Comparison of ENCODE assay signal across 9 cellular contexts in the genomic region with DNA sequence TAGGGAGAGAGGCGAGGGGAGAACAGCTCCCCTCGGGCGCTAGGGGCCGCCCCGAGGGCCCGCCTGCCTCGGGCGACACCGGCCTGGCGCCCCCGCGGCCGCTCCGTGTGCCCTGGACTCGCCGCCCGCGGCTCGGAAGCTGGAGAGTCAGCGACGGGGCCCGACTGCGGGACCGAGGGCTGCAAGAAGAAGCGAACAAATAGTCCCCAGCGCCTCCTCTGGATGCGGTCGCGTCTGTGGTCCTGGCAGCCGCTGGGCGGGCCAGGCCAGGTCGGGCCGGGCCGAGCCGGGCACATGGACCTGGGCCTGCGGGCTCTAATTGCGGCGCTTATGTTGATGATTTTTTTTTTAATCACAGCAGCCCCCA. TPM values are rescaled to one million over a fixed set of nuclear protein-coding genes. Genes with fewer than 3 reads are reported as not detected.
A peak's percentile ranks its signal among the peaks of the same experiment; 100 is the strongest.
DNase-seq lines count a peak whose midpoint lies in the region; ATAC-seq and TF ChIP-seq lines count a peak whose summit lies in the region.
"Had no signal": no experiment of that assay in that cellular context is flagged by ENCODE, and none has a peak within 500 bp of the region (broad histone marks: within the 10 kb centered on the region; RNA-seq: fewer than 3 reads in every experiment).

No MANE protein-coding gene starts in this region.

- H3K9me3 ChIP-seq in CD4-positive, CD25-positive, alpha-beta regulatory T cell (ENCODE audit: control insufficient read depth in 2 of 2, low read length in 2 of 2): peaks cover 2 to 7% of the 10 kb centered on the region in 2 experiments
- H3K9me3 ChIP-seq in SJCRH30 (replicated peaks): no peaks in the 10 kb centered on the region

- H3K36me3 Mint-ChIP-seq in CD4-positive, CD25-positive, alpha-beta regulatory T cell: peaks cover 3% of the 10 kb centered on the region
- H3K36me3 Mint-ChIP-seq in glutamatergic neuron (ENCODE audit: unreplicated experiment): no peaks in the 10 kb centered on the region
- H3K36me3 Mint-ChIP-seq in progenitor cell of endocrine pancreas (ENCODE audit: insufficient read depth): no peaks in the 10 kb centered on the region

- peaks cover 0 to 14% (median 3%) of the 10 kb centered on the region in 7 donors for H3K9me3 Mint-ChIP-seq in CD4-positive, CD25-positive, alpha-beta regulatory T cell
- peaks cover 13% of the 10 kb centered on the region for H3K9me3 Mint-ChIP-seq in glutamatergic neuron (ENCODE audit: unreplicated experiment)
- H3K9me3 Mint-ChIP-seq in progenitor cell of endocrine pancreas (ENCODE audit: low read depth): no peaks in the 10 kb centered on the region

- H3K27me3 ChIP-seq in CD4-positive, CD25-positive, alpha-beta regulatory T cell (ENCODE audit: control insufficient read depth, insufficient read depth, low read length): peaks cover 61% of the 10 kb centered on the region
- no peaks in the 10 kb centered on the region for H3K27me3 ChIP-seq in SJCRH30

- DNase-seq in CD4-positive, CD25-positive, alpha-beta regulatory T cell: no peak
- DNase-seq in SJCRH30: peak in 1 of 2 experiments; percentile 48
- no peak for DNase-seq in glutamatergic neuron
- no peak for DNase-seq in progenitor cell of endocrine pancreas (ENCODE audit: low spot score, unreplicated experiment)
- no peak for DNase-seq in SK-N-DZ (ENCODE audit: low spot score)
- DNase-seq in NK-92 (lab: John Stamatoyannopoulos, UW; ENCODE audit: unreplicated experiment): no peak
- no peak for DNase-seq in amygdala (lab: John Stamatoyannopoulos, UW)
- DNase-seq: NCI-H187 treated with DMSO at 0.1 percent for 48 hours had no signal

- TF ChIP-seq CTCF in glutamatergic neuron (IDR thresholded peaks at IDR 0.05; ENCODE audit: partially characterized antibody, unreplicated experiment) (no peak), progenitor cell of endocrine pancreas (IDR thresholded peaks at IDR 0.05; ENCODE audit: unreplicated experiment) (no peak)

- no peak for ATAC-seq in CD4-positive, CD25-positive, alpha-beta regulatory T cell (ENCODE audit: low read depth in 2 of 2)
- no peak for ATAC-seq in HG03521 (IDR thresholded peaks at IDR 0.05; ENCODE audit: unreplicated experiment)

- H3K4me3 ChIP-seq in CD4-positive, CD25-positive, alpha-beta regulatory T cell (ENCODE audit: low read depth, low read length): no peak overlapping the region
- H3K4me3 ChIP-seq in SJCRH30: peak overlapping the region; percentile 80

- H3K36me3 ChIP-seq in CD4-positive, CD25-positive, alpha-beta regulatory T cell (ENCODE audit: control insufficient read depth, insufficient read depth, low read length): no peaks in the 10 kb centered on the region
- no peaks in the 10 kb centered on the region for H3K36me3 ChIP-seq in SJCRH30

- H3K27ac ChIP-seq in CD4-positive, CD25-positive, alpha-beta regulatory T cell (ENCODE audit: insufficient read depth, low read length, poor library complexity, severe bottlenecking): no peak overlapping the region
- H3K27ac ChIP-seq in SJCRH30: peak overlapping the region; percentile 50; the same call in 1 of the 2 replicates

- peak overlapping the region in 3 of 4 donors; percentile 67 to 82 (median 68) for H3K4me3 Mint-ChIP-seq in CD4-positive, CD25-positive, alpha-beta regulatory T cell
- H3K4me3 Mint-ChIP-seq in glutamatergic neuron (ENCODE audit: unreplicated experiment): peak overlapping the region; percentile 85
- H3K4me3 Mint-ChIP-seq in progenitor cell of endocrine pancreas (ENCODE audit: low read depth): peak overlapping the region; percentile 61

- H3K4me1 Mint-ChIP-seq in CD4-positive, CD25-positive, alpha-beta regulatory T cell: peaks cover 7 to 15% (median 11%) of the 10 kb centered on the region in 4 donors
- peaks cover 3% of the 10 kb centered on the region for H3K4me1 Mint-ChIP-seq in glutamatergic neuron (ENCODE audit: low read depth, unreplicated experiment)
- H3K4me1 Mint-ChIP-seq in progenitor cell of endocrine pancreas (ENCODE audit: low read depth): no peaks in the 10 kb centered on the region

- no peak overlapping the region for H3K27ac Mint-ChIP-seq in CD4-positive, CD25-positive, alpha-beta regulatory T cell
- H3K27ac Mint-ChIP-seq in glutamatergic neuron (ENCODE audit: unreplicated experiment) (no peak overlapping the region), progenitor cell of endocrine pancreas (no peak overlapping the region)

- peaks cover 80% of the 10 kb centered on the region for H3K27me3 Mint-ChIP-seq in CD4-positive, CD25-positive, alpha-beta regulatory T cell
- H3K27me3 Mint-ChIP-seq in glutamatergic neuron (ENCODE audit: unreplicated experiment) (peaks cover 42% of the 10 kb centered on the region), progenitor cell of endocrine pancreas (peaks cover 92% of the 10 kb centered on the region)

- peaks cover 11% of the 10 kb centered on the region for H3K4me1 ChIP-seq in CD4-positive, CD25-positive, alpha-beta regulatory T cell (ENCODE audit: control insufficient read depth, insufficient read depth, low read length, poor library complexity, severe bottlenecking)
- no peaks in the 10 kb centered on the region for H3K4me1 ChIP-seq in SJCRH30

RNA-seq across cellular contexts. Expression of gene HOXD9, which starts 0.3 kb away (rescaled TPM):
- not detected for total RNA-seq in CD4-positive, CD25-positive, alpha-beta regulatory T cell
- not detected for polyA plus RNA-seq in CD4-positive, CD25-positive, alpha-beta regulatory T cell
- 3.9 and 4.4 TPM in 2 replicates for total RNA-seq in SJCRH30 (2014; rRNA removed; shearing (Covaris generic))
- total RNA-seq in glutamatergic neuron (ENCODE audit: unreplicated experiment): 0.44 TPM
- not detected in 2 replicates for total RNA-seq in progenitor cell of endocrine pancreas
- 20.1 and 20.4 TPM in 2 replicates for polyA plus RNA-seq in SK-N-DZ (2014; cell fraction: cytosol; rRNA removed)
- 15.7 and 22.6 TPM in 2 replicates for polyA plus RNA-seq in SK-N-DZ (2014; cell fraction: nucleus; rRNA removed)

RNA-seq across cellular contexts. Expression of gene HOXD10, which starts 5.7 kb away (rescaled TPM):
- total RNA-seq in CD4-positive, CD25-positive, alpha-beta regulatory T cell: not detected
- polyA plus RNA-seq in CD4-positive, CD25-positive, alpha-beta regulatory T cell: not detected
- 1.3 and 2.2 TPM in 2 replicates for total RNA-seq in SJCRH30 (2014; rRNA removed; shearing (Covaris generic))
- total RNA-seq in glutamatergic neuron (ENCODE audit: unreplicated experiment) (not detected), progenitor cell of endocrine pancreas (not detected in 2 replicates)
- 8.5 and 8.7 TPM in 2 replicates for polyA plus RNA-seq in SK-N-DZ (2014; cell fraction: cytosol; rRNA removed)
- polyA plus RNA-seq in SK-N-DZ (2014; cell fraction: nucleus; rRNA removed): 5.2 and 6.5 TPM in 2 replicates

RNA-seq across cellular contexts. Expression of gene HOXD8, which starts 7.3 kb away (rescaled TPM):
- not detected for total RNA-seq in CD4-positive, CD25-positive, alpha-beta regulatory T cell
- polyA plus RNA-seq in CD4-positive, CD25-positive, alpha-beta regulatory T cell: not detected
- total RNA-seq in SJCRH30 (2014; rRNA removed; shearing (Covaris generic)): 8.6 and 9.9 TPM in 2 replicates
- total RNA-seq in glutamatergic neuron (ENCODE audit: unreplicated experiment): 0.27 TPM
- not detected in 2 replicates for total RNA-seq in progenitor cell of endocrine pancreas
- polyA plus RNA-seq in SK-N-DZ (2014; cell fraction: cytosol; rRNA removed): 28.1 and 35.4 TPM in 2 replicates
- 28.0 and 35.7 TPM in 2 replicates for polyA plus RNA-seq in SK-N-DZ (2014; cell fraction: nucleus; rRNA removed)

RNA-seq across cellular contexts. Expression of gene HOXD11, which starts 15.2 kb away (rescaled TPM):
- total RNA-seq in CD4-positive, CD25-positive, alpha-beta regulatory T cell: not detected
- polyA plus RNA-seq in CD4-positive, CD25-positive, alpha-beta regulatory T cell: not detected
- 3.1 and 3.7 TPM in 2 replicates for total RNA-seq in SJCRH30 (2014; rRNA removed; shearing (Covaris generic))
- total RNA-seq in glutamatergic neuron (ENCODE audit: unreplicated experiment): not detected
- total RNA-seq in progenitor cell of endocrine pancreas: not detected in 2 replicates
- 0.55 and 1.6 TPM in 2 replicates for polyA plus RNA-seq in SK-N-DZ (2014; cell fraction: cytosol; rRNA removed)
- polyA plus RNA-seq in SK-N-DZ (2014; cell fraction: nucleus; rRNA removed): 0.55 TPM in 1 of 2 replicates, not detected in the other

RNA-seq across cellular contexts. Expression of gene HOXD12, which starts 22.7 kb away (rescaled TPM):
- not detected for total RNA-seq in CD4-positive, CD25-positive, alpha-beta regulatory T cell
- not detected for polyA plus RNA-seq in CD4-positive, CD25-positive, alpha-beta regulatory T cell
- 0.10 TPM in 1 of 2 replicates, not detected in the other for total RNA-seq in SJCRH30 (2014; rRNA removed; shearing (Covaris generic))
- total RNA-seq in glutamatergic neuron (ENCODE audit: unreplicated experiment): not detected
- not detected in 2 replicates for total RNA-seq in progenitor cell of endocrine pancreas
- not detected in 2 replicates for polyA plus RNA-seq in SK-N-DZ (2014; cell fraction: cytosol; rRNA removed)
- polyA plus RNA-seq in SK-N-DZ (2014; cell fraction: nucleus; rRNA removed): not detected in 2 replicates
